Comparison of ENCODE assay signal across 8 cellular contexts in the genomic region with DNA sequence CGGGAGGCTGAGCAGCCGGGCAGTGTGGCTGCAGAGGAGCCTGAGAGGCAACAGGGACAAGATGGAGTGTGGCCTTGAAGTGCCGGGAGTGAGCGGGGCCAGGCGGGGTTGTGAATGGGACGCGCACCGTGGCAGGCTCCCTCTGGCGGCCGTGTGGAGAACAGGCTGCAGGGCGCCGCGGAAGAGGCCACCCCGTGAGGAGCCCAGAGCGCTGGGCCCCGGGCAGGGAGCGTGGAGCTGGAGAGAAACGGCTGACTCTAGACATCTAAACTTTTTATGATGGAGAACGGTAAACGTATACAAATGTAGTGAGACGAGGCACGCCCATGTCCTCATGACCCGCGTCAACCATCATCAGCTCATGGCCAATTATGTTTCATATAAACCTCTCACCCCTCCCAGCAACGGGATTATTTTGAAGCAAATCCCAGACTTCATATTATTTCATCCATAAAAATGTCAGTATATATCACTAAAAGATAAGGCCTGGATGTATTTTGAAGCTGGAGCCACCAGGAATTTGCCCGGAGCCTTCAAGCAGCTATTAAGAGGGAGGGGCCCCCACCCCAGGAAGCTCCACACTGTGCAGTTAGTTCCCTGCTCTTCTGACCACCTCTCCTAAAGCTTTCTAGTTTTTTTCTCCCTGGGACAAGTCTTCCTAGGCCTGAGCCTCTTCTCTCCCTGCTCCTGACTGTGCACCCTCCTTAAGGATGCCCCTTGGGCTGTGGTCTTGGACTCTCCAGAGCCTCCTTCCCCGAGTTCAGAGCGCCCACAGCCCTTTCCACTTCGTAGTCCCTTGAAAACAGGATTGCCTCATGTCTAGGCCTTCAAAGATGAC.
DNase-seq lines count a peak whose midpoint lies in the region; ATAC-seq and TF ChIP-seq lines count a peak whose summit lies in the region.

No MANE protein-coding gene starts in this region.

- DNase-seq in DMS53 (lab: John Stamatoyannopoulos, UW) (peak; percentile 88), NCI-H446 (lab: John Stamatoyannopoulos, UW) (peak; percentile 52 to 81), left lung (peak; percentile 86 to 97)
- DNase-seq in activated CD4-positive, CD25-positive, alpha-beta regulatory T cell treated with anti-CD3 and anti-CD28 coated beads, Interleukin-2, amount 50 U/mL, for 72 hours, result peak; percentile 76
- DNase-seq in central memory CD8-positive, alpha-beta T cell (ENCODE audit: low spot score in 2 of 2), result peak; percentile 48 to 62
- DNase-seq in stimulated activated CD4-positive, alpha-beta T cell treated with anti-CD3 and anti-CD28 coated beads, Interleukin-2, amount 100 ng/mL, for 24 hours, result peak; percentile 79 to 86

- H3K27ac ChIP-seq in left lung, result no peak overlapping the region

- H3K27ac Mint-ChIP-seq in central memory CD8-positive, alpha-beta T cell (ENCODE audit: low read depth), result no peak overlapping the region

- H3K9me3 Mint-ChIP-seq in central memory CD8-positive, alpha-beta T cell, result no peaks in the 10 kb centered on the region

- H3K36me3 ChIP-seq in left lung, result no peaks in the 10 kb centered on the region

- peak overlapping the region; percentile 52 for H3K4me3 Mint-ChIP-seq in central memory CD8-positive, alpha-beta T cell

- H3K4me1 ChIP-seq in left lung, result peaks cover 5 to 18% of the 10 kb centered on the region in 2 donors

- H3K4me1 Mint-ChIP-seq in central memory CD8-positive, alpha-beta T cell, result peaks cover 14% of the 10 kb centered on the region

- ATAC-seq in HG02610 (IDR thresholded peaks at IDR 0.05; ENCODE audit: unreplicated experiment) (peak; percentile 61), left lung (peak; percentile 98), HG02623 (IDR thresholded peaks at IDR 0.05; ENCODE audit: unreplicated experiment) (no peak)
- peak; percentile 79 for ATAC-seq in central memory CD8-positive, alpha-beta T cell (replicated peaks; ENCODE audit: extremely low read depth, poor library complexity, severe bottlenecking)

- intact Hi-C loops in left lung (cut with DNase I), result loop anchor here in 1 of 2 donors (5.0 to 10.0 kb wide), 2 partner anchors 147 to 249 kb away; partner anchors contain the start of gene SMAD6

- peaks cover 41% of the 10 kb centered on the region for H3K27me3 Mint-ChIP-seq in central memory CD8-positive, alpha-beta T cell

- no peak overlapping the region for H3K4me3 ChIP-seq in left lung

- no peaks in the 10 kb centered on the region for H3K36me3 Mint-ChIP-seq in central memory CD8-positive, alpha-beta T cell (ENCODE audit: insufficient read depth)

- no peaks in the 10 kb centered on the region for H3K27me3 ChIP-seq in left lung

- no peaks in the 10 kb centered on the region for H3K9me3 ChIP-seq in left lung

- peak; percentile 98 for TF ChIP-seq CTCF in left lung (IDR thresholded peaks at IDR 0.05)
